ENCODE assay signal across 9 cellular contexts in genomic region chrX:119693996-119694451, GRCh38. TPM values are rescaled to one million over a fixed set of nuclear protein-coding genes. Genes with fewer than 3 reads are reported as not detected.
DNase-seq lines count a peak whose midpoint lies in the region; ATAC-seq and TF ChIP-seq lines count a peak whose summit lies in the region.
"Had no signal": no experiment of that assay in that cellular context is flagged by ENCODE, and none has a peak within 500 bp of the region (broad histone marks: within the 10 kb centered on the region; RNA-seq: fewer than 3 reads in every experiment).

No MANE protein-coding gene starts in this region.

- no peaks in the 10 kb centered on the region for H3K27me3 Mint-ChIP-seq in activated CD4-positive, alpha-beta T cell treated with anti-CD3 and anti-CD28 coated beads, Interleukin-2, amount 10 ng/mL, durations not matched to agents 24 days and 14 days
- no peaks in the 10 kb centered on the region for H3K27me3 Mint-ChIP-seq in activated B cell treated with CpG ODN at 0.5 μM for 24 hours

- intact Hi-C loops in activated CD4-positive, alpha-beta T cell treated with anti-CD3 and anti-CD28 coated beads, Interleukin-2, amount 10 ng/mL, durations not matched to agents 24 days and 14 days (cut with micrococcal nuclease), result loop anchor here (1.0 to 5.0 kb wide), 6 partner anchors 39 to 177 kb away; partner anchors contain the start of genes NDUFA1, RNF113A, RPL39 and UBE2A
- intact Hi-C loops in activated B cell treated with CpG ODN at 0.5 μM for 24 hours (cut with micrococcal nuclease), result loop anchor here (1.0 to 5.0 kb wide), 7 partner anchors 9 to 227 kb away; partner anchors contain the start of genes NKRF, SLC25A5 and UBE2A
- intact Hi-C loops in stomach (cut with DNase I; ENCODE audit: low total_unique reads), result no loop called here

- H3K4me1 Mint-ChIP-seq in activated CD4-positive, alpha-beta T cell treated with anti-CD3 and anti-CD28 coated beads, Interleukin-2, amount 10 ng/mL, durations not matched to agents 24 days and 14 days, result peaks cover 6% of the 10 kb centered on the region
- H3K4me1 Mint-ChIP-seq in activated B cell treated with CpG ODN at 0.5 μM for 24 hours, result peaks cover 71% of the 10 kb centered on the region

- H3K27ac ChIP-seq in stomach, result peak overlapping the region in 1 of 5 donors; percentile 87

- no peak overlapping the region for H3K27ac Mint-ChIP-seq in activated CD4-positive, alpha-beta T cell treated with anti-CD3 and anti-CD28 coated beads, Interleukin-2, amount 10 ng/mL, durations not matched to agents 24 days and 14 days
- H3K27ac Mint-ChIP-seq in activated B cell treated with CpG ODN at 0.5 μM for 24 hours, result peak overlapping the region; percentile 75

- ATAC-seq in activated B cell treated with CpG ODN at 0.5 μM for 24 hours (ENCODE audit: low read depth), result no peak

- DNase-seq in activated CD4-positive, alpha-beta T cell treated with anti-CD3 and anti-CD28 coated beads, Interleukin-2, amount 10 ng/mL, durations not matched to agents 24 days and 14 days, result no peak
- DNase-seq in activated CD4-positive, alpha-beta T cell treated with anti-CD3 and anti-CD28 coated beads for 48 hours, result no peak
- DNase-seq in activated B cell treated with CpG ODN at 0.5 μM for 24 hours (no peak), iPS-NIHi11 (ENCODE audit: low spot score) (peak; percentile 26), stomach (no peak), kidney glomerular epithelial cell (lab: John Stamatoyannopoulos, UW) (no peak), mucosa of gallbladder (ENCODE audit: low spot score) (no peak)
- DNase-seq in stimulated activated CD4-positive, alpha-beta T cell treated with anti-CD3 and anti-CD28 coated beads, Interleukin-12 subunit alpha, Interleukin-12 subunit beta, amount 100 ng/mL, for 4 hours, result no peak
- DNase-seq: RPMI8226 had no signal

- TF ChIP-seq POLR2A in stomach (IDR thresholded peaks at IDR 0.05), result no peak

- peak overlapping the region; percentile 69 to 81 (median 73) for H3K4me3 ChIP-seq in stomach

- WGBS in stomach, 5 donors, result 53 to 65% (median 59%) methylated on average over 14 to 21 of the region's 23 CpGs

- peak overlapping the region; percentile 88 for H3K4me3 Mint-ChIP-seq in activated CD4-positive, alpha-beta T cell treated with anti-CD3 and anti-CD28 coated beads, Interleukin-2, amount 10 ng/mL, durations not matched to agents 24 days and 14 days
- peak overlapping the region; percentile 97 for H3K4me3 Mint-ChIP-seq in activated B cell treated with CpG ODN at 0.5 μM for 24 hours

- no peaks in the 10 kb centered on the region for H3K27me3 ChIP-seq in stomach

- peaks cover 0 to 19% (median 12%) of the 10 kb centered on the region in 4 donors for H3K4me1 ChIP-seq in stomach

- POLR2A ChIA-PET in activated B cell treated with CpG ODN at 0.5 μM for 24 hours (lab: Charles Lee), result interaction anchor here (0.5 to 6.9 kb wide), 15 partner anchors 10 to 119 kb away, joined by 3 to 57 read pairs (median 13); partner anchors contain the start of genes NKRF and UBE2A

- peaks cover 4% of the 10 kb centered on the region for H3K36me3 Mint-ChIP-seq in activated CD4-positive, alpha-beta T cell treated with anti-CD3 and anti-CD28 coated beads, Interleukin-2, amount 10 ng/mL, durations not matched to agents 24 days and 14 days (ENCODE audit: low read depth)
- H3K36me3 Mint-ChIP-seq in activated B cell treated with CpG ODN at 0.5 μM for 24 hours (ENCODE audit: low read depth), result peaks cover 8% of the 10 kb centered on the region

- no peaks in the 10 kb centered on the region for H3K9me3 ChIP-seq in stomach

- TF ChIP-seq EP300 in stomach (IDR thresholded peaks at IDR 0.05), result no peak

- TF ChIP-seq CTCF in activated B cell treated with CpG ODN at 0.5 μM for 24 hours (IDR thresholded peaks at IDR 0.05) (no peak), stomach (IDR thresholded peaks at IDR 0.05) (no peak)

- H3K36me3 ChIP-seq in stomach, result no peaks in the 10 kb centered on the region

- CTCF ChIA-PET in activated B cell treated with CpG ODN at 0.5 μM for 24 hours (lab: Charles Lee), result interaction anchor here (0.5 to 2.4 kb wide), 5 partner anchors 9 to 84 kb away, joined by 3 to 6 read pairs (median 5); no protein-coding TSS in a partner anchor

- no peaks in the 10 kb centered on the region for H3K9me3 Mint-ChIP-seq in activated CD4-positive, alpha-beta T cell treated with anti-CD3 and anti-CD28 coated beads, Interleukin-2, amount 10 ng/mL, durations not matched to agents 24 days and 14 days
- H3K9me3 Mint-ChIP-seq in activated B cell treated with CpG ODN at 0.5 μM for 24 hours, result no peaks in the 10 kb centered on the region

RNA-seq across cellular contexts. Expression of gene SEPTIN6, which starts 1.1 kb away (rescaled TPM):
- 151 and 153 TPM in 2 replicates for total RNA-seq in activated CD4-positive, alpha-beta T cell treated with anti-CD3 and anti-CD28 coated beads, Interleukin-2, amount 10 ng/mL, durations not matched to agents 24 days and 14 days
- total RNA-seq in activated B cell treated with CpG ODN at 0.5 μM for 24 hours, result 330 and 338 TPM in 2 replicates
- 10 to 100 TPM; 14.3 to 35.3 (median 23.3) TPM for total RNA-seq in stomach
- 1 to 10 TPM; 7.6 to 9.3 (median 8.2) TPM for polyA plus RNA-seq in stomach
- 36.3 TPM for total RNA-seq in mucosa of gallbladder
